10 cellular contexts compared by ENCODE assay signal in the genomic region with DNA sequence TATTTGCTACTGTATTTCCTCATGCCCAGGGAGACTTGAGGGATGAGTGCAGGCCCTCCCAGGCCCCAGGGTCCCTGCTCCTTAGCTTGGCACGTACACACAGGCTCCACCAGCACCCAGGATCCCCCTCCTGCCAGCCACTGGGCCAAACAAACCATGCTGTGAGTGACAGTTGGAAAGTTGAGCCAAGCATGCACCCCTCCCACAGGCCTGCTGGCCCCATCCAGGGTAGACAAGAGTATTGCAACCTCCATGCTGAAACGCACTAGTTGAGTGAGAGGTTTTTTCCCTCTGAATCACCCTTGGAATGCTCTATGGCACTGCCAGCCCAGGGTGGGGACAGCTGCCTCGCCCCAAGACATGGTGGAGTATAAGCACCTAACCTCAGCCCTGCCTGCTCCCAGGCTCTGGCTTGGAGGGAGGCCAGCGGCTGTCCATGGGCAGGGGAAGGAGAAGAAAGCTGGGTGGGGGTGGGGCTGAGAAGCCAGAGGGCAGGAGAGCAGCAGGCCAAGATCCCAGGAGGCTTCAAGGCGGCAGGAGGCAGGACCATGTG. TPM values are rescaled to one million over a fixed set of nuclear protein-coding genes. Genes with fewer than 3 reads are reported as not detected.
DNase-seq lines count a peak whose midpoint lies in the region; ATAC-seq and TF ChIP-seq lines count a peak whose summit lies in the region.
"Had no signal": no experiment of that assay in that cellular context is flagged by ENCODE, and none has a peak within 500 bp of the region (broad histone marks: within the 10 kb centered on the region; RNA-seq: fewer than 3 reads in every experiment).

No MANE protein-coding gene starts in this region.

- H3K9me3 Mint-ChIP-seq in endodermal cell, result no peaks in the 10 kb centered on the region
- H3K9me3 Mint-ChIP-seq: natural killer cell treated with Interleukin-12 subunit alpha and Interleukin-12 subunit beta and Interleukin-15 and Interleukin-18, amount 100 ng/mL, for 72 hours had no signal

- intact Hi-C loops in prostate gland (cut with DNase I), result no loop called here

- no peak for TF ChIP-seq POLR2A in prostate gland (IDR thresholded peaks at IDR 0.05)

- H3K36me3 ChIP-seq in endodermal cell (ENCODE audit: control insufficient read depth, insufficient read depth, low read length) (no peaks in the 10 kb centered on the region), prostate gland (no peaks in the 10 kb centered on the region), BE2C (no peaks in the 10 kb centered on the region)

- no peak overlapping the region for H3K9ac ChIP-seq in endodermal cell (ENCODE audit: extremely low read depth, low read length, poor library complexity, severe bottlenecking)

- H3K27ac Mint-ChIP-seq in endodermal cell, result no peak overlapping the region
- H3K27ac Mint-ChIP-seq: natural killer cell treated with Interleukin-12 subunit alpha and Interleukin-12 subunit beta and Interleukin-15 and Interleukin-18, amount 100 ng/mL, for 72 hours had no signal

- no peak for TF ChIP-seq CTCF in endodermal cell (conservative IDR thresholded peaks at IDR 0.05)
- no peak for TF ChIP-seq CTCF in prostate gland (IDR thresholded peaks at IDR 0.05)
- no peak for TF ChIP-seq CTCF in BE2C (IDR thresholded peaks at IDR 0.05; ENCODE audit: low read depth, low read length)

- H3K27ac ChIP-seq in endodermal cell (ENCODE audit: low read depth, low read length) (no peak overlapping the region), prostate gland (no peak overlapping the region)
- H3K27ac ChIP-seq: hepatocyte had no signal

- DNase-seq in A172 (ENCODE audit: low spot score) (peak; percentile 99), LHCN-M2 (ENCODE audit: low read depth) (peak; percentile 92), endodermal cell (peak; percentile 39), mesenteric fat pad (ENCODE audit: low spot score) (peak; percentile 75), prostate gland (ENCODE audit: low spot score) (no peak), BE2C (no peak)
- no peak for DNase-seq in stimulated activated CD4-positive, alpha-beta T cell treated with anti-CD3 and anti-CD28 coated beads, Interleukin-2, amount 100 ng/mL, for 24 hours

- H3K4me3 ChIP-seq in endodermal cell (ENCODE audit: low read length) (no peak overlapping the region), prostate gland (no peak overlapping the region), BE2C (ENCODE audit: low read depth, low read length) (no peak overlapping the region)
- H3K4me3 ChIP-seq: hepatocyte had no signal

- H3K27me3 ChIP-seq in endodermal cell (ENCODE audit: control insufficient read depth, insufficient read depth, low read length, poor library complexity, severe bottlenecking) (no peaks in the 10 kb centered on the region), prostate gland (replicated peaks; ENCODE audit: insufficient read depth) (no peaks in the 10 kb centered on the region), BE2C (peaks cover 10% of the 10 kb centered on the region)
- H3K27me3 ChIP-seq: hepatocyte had no signal

- H3K9me3 ChIP-seq in endodermal cell (ENCODE audit: control insufficient read depth, low read length) (no peaks in the 10 kb centered on the region), prostate gland (no peaks in the 10 kb centered on the region), BE2C (no peaks in the 10 kb centered on the region)

- no peaks in the 10 kb centered on the region for H3K4me1 Mint-ChIP-seq in endodermal cell

- H3K4me1 ChIP-seq in endodermal cell (ENCODE audit: control insufficient read depth, insufficient read depth, low read length) (no peaks in the 10 kb centered on the region), prostate gland (replicated peaks) (no peaks in the 10 kb centered on the region), BE2C (no peaks in the 10 kb centered on the region)

- WGBS in endodermal cell (ENCODE audit: insufficient coverage in 1 of 2, insufficient read length in 1 of 2), 2 experiments, result 74% methylated on average over 5 of the region's 5 CpGs; no CpG with 5 or more reads in 1 of the 2 experiments
- WGBS in prostate gland, result 58% methylated on average over 5 of the region's 5 CpGs

- H3K4me3 Mint-ChIP-seq in endodermal cell, result no peak overlapping the region
- H3K4me3 Mint-ChIP-seq: natural killer cell treated with Interleukin-12 subunit alpha and Interleukin-12 subunit beta and Interleukin-15 and Interleukin-18, amount 100 ng/mL, for 72 hours had no signal

- peaks cover 6% of the 10 kb centered on the region for H3K27me3 Mint-ChIP-seq in endodermal cell (ENCODE audit: insufficient read depth)

- no peaks in the 10 kb centered on the region for H3K36me3 Mint-ChIP-seq in endodermal cell (ENCODE audit: low read depth)
- H3K36me3 Mint-ChIP-seq: natural killer cell treated with Interleukin-12 subunit alpha and Interleukin-12 subunit beta and Interleukin-15 and Interleukin-18, amount 100 ng/mL, for 72 hours had no signal

- no peak for ATAC-seq in GM21737 (IDR thresholded peaks at IDR 0.05; ENCODE audit: unreplicated experiment)
- ATAC-seq: natural killer cell treated with Interleukin-12 subunit alpha and Interleukin-12 subunit beta and Interleukin-15 and Interleukin-18, amount 100 ng/mL, for 72 hours had no signal

RNA-seq across cellular contexts. Expression of gene PITPNM3, which starts 49.6 kb away (rescaled TPM):
- total RNA-seq in A172 (2014; rRNA removed; shearing (Covaris generic)), result 9.8 and 13.0 TPM in 2 replicates
- total RNA-seq in LHCN-M2 (2014; rRNA removed) (1.5 TPM in 2 replicates), endodermal cell (1 to 10 TPM; 1.8 to 2.7 TPM), mesenteric fat pad (1.1 TPM), prostate gland (1 to 10 TPM; 5.3 to 7.9 TPM)
- 1.9 TPM for polyA plus RNA-seq in LHCN-M2 (2012)
- 1.1 TPM for polyA plus RNA-seq in endodermal cell (2013, experiment 1 of 2)
- 1.3 TPM for polyA plus RNA-seq in endodermal cell (2013, experiment 2 of 2)
- not detected for polyA plus RNA-seq in BE2C (2012; ENCODE audit: insufficient read depth, insufficient read length, low read depth)

Comparison
In these comparisons a context has a peak if more than half of its experiments do, and no peak if none do; other contexts are left out.
1. DNase-seq: peak in A172 (single experiment), LHCN-M2 (single experiment), endodermal cell (single experiment) and mesenteric fat pad (single experiment); none in prostate gland (single experiment), stimulated activated CD4-positive, alpha-beta T cell treated with anti-CD3 and anti-CD28 coated beads, Interleukin-2, amount 100 ng/mL, for 24 hours (0 of 2) and BE2C (single experiment).